26 cellular contexts compared by ENCODE assay signal in the genomic region with DNA sequence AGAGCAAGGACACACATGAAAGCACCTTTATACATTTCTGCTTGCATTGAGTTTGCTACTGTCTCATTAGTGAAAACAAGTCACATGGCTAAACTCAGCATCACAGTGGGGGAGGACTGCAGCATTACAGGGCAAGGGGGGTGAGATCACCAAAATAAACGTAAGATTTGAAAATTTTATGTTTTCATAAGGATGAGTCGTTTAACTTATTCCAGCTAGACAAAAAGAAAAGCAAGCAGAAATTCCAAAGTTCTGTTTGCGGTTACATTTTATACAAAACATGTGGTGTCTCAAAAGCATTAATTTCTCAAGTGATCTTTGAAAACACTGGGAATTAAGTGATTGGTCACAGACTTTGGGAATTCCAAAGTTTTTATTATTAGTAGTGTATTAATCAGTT.
DNase-seq lines count a peak whose midpoint lies in the region; ATAC-seq and TF ChIP-seq lines count a peak whose summit lies in the region.
"Had no signal": no experiment of that assay in that cellular context is flagged by ENCODE, and none has a peak within 500 bp of the region (broad histone marks: within the 10 kb centered on the region; RNA-seq: fewer than 3 reads in every experiment).

No MANE protein-coding gene starts in this region.

- H3K4me1 ChIP-seq in psoas muscle: no peaks in the 10 kb centered on the region
- H3K4me1 ChIP-seq: BE2C, foreskin keratinocyte, sigmoid colon had no signal

- no peak overlapping the region for H3K9ac ChIP-seq in SK-N-MC (ENCODE audit: insufficient read length)

- H3K9me3 ChIP-seq in SK-N-MC (ENCODE audit: low read depth, low read length) (no peaks in the 10 kb centered on the region), psoas muscle (no peaks in the 10 kb centered on the region)
- H3K9me3 ChIP-seq: BE2C, Caco-2, sigmoid colon had no signal

- H3K36me3 ChIP-seq in SK-N-MC (ENCODE audit: insufficient read depth, low read length) (no peaks in the 10 kb centered on the region), psoas muscle (ENCODE audit: insufficient read depth in 1 of 2, low read depth in 1 of 2) (no peaks in the 10 kb centered on the region)
- H3K36me3 ChIP-seq: BE2C, sigmoid colon had no signal

- intact Hi-C loops in psoas muscle (cut with DNase I): no loop called here

- H3K27ac ChIP-seq in SK-N-MC (peak overlapping the region; percentile 79), psoas muscle (no peak overlapping the region)
- H3K27ac ChIP-seq: foreskin keratinocyte, sigmoid colon had no signal

- WGBS in psoas muscle, 3 donors: 71 to 80% (median 73%) methylated on average over 3 of the region's 3 CpGs

- TF ChIP-seq CTCF in fibroblast of mammary gland (conservative IDR thresholded peaks at IDR 0.05; ENCODE audit: control insufficient read depth, insufficient read depth, low read depth, low read length) (no peak), psoas muscle (IDR thresholded peaks at IDR 0.05) (no peak)

- H3K27me3 ChIP-seq in psoas muscle (ENCODE audit: insufficient read depth in 3 of 3, low read length in 2 of 3): peaks cover 0 to 2% (median 0%) of the 10 kb centered on the region in 3 donors
- H3K27me3 ChIP-seq: BE2C, foreskin keratinocyte, sigmoid colon had no signal

- H3K4me3 ChIP-seq in SK-N-MC: no peak overlapping the region
- H3K4me3 ChIP-seq in fibroblast of mammary gland (ENCODE audit: control insufficient read depth, low read depth, low read length): no peak overlapping the region
- H3K4me3 ChIP-seq in psoas muscle: no peak overlapping the region
- H3K4me3 ChIP-seq: lung, sigmoid colon had no signal

- no peak for ATAC-seq in psoas muscle
- ATAC-seq: activated T-cell treated with anti-CD3 and anti-CD28 coated beads, Interleukin-2, amount 50 U/mL, for 4 hours; foreskin keratinocyte; stimulated activated effector memory CD8-positive, alpha-beta T cell treated with anti-CD3 and anti-CD28 coated beads, Interleukin-12 subunit alpha, Interleukin-12 subunit beta, amount 100 ng/mL, for 72 hours had no signal

- peak; percentile 83 for DNase-seq in EH (ENCODE audit: low read depth)
- DNase-seq in SK-N-MC (ENCODE audit: low read depth, low spot score): peak; percentile 58
- DNase-seq in fibroblast of mammary gland (ENCODE audit: low read depth): peak; percentile 87
- DNase-seq in smooth muscle cell of the brain vasculature (ENCODE audit: low read depth, low spot score): peak; percentile 50
- DNase-seq in psoas muscle: no peak
- DNase-seq in effector CD4-positive, alpha-beta T cell: no peak
- DNase-seq in iPS-NIHi7 (ENCODE audit: extremely low spot score): no peak
- DNase-seq: activated CD4-positive, CD25-positive, alpha-beta regulatory T cell treated with anti-CD3 and anti-CD28 coated beads, Interleukin-2, amount 50 U/mL, for 72 hours; activated naive CD4-positive, alpha-beta T cell treated with Interleukin-2 at 50 U/mL for 16 hours; activated T-cell treated with anti-CD3 and anti-CD28 coated beads, Interleukin-2, amount 50 U/mL, for 4 hours; anterior cingulate cortex; BE2C; Caco-2; endodermal cell; foreskin keratinocyte; hippocampal formation; kidney; naive B cell; NCI-H1436 treated with DMSO at 0.1 percent for 48 hours; NCI-H2171; NCI-H526 treated with DMSO at 0.1 percent for 48 hours; posterior cingulate gyrus; sigmoid colon; SW 1271 had no signal

Comparison
In these comparisons a context has a peak if more than half of its experiments do, and no peak if none do; other contexts are left out.
1. DNase-seq: peak in EH (single experiment), SK-N-MC (single experiment), fibroblast of mammary gland (single experiment) and smooth muscle cell of the brain vasculature (single experiment); none in psoas muscle (0 of 2), effector CD4-positive, alpha-beta T cell (single experiment) and iPS-NIHi7 (single experiment).